Comparison of ENCODE assay signal across 10 cellular contexts in the genomic region with DNA sequence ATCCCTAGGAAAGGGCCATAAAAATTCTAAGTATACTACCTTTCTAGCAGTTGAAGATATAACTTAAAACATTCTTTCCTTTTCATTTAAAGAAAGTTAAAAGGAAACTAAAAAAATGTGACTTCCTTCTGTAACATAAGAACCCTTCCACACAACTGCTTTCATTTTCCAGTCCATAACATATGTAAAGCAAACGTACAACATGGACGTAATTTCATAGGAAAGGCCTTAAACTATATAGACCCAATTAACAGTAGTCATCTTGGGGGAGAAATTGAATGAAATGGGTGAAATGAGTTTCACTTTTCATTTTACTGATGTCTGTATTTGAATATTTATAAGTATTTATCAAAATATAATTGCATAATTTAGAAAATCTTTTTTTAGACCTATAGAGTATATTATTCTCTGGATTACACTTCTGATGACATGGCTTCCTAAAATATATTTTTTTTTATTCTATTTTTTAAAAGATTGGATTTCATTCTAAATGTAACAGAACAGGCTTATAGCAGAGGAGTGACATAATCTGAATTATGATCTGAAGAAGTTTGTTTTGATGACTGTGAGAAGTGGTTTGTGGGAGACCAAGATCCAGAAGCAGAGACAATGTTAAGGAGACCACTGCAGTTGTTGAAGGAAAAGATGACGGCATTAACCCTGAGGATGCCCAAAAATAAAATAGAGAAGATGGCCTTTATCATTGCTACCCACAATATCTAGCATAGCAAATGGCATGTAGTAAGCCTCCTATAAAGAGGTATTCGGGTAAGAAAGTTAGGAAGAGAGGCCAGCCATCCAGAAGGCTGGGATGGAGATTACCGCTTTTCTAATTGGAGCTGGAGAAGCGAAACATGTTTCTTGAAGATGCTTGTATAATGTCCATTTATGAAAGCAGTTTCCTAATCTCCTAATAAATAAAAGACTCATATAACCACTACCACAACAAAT.
DNase-seq lines count a peak whose midpoint lies in the region; ATAC-seq and TF ChIP-seq lines count a peak whose summit lies in the region.
"Had no signal": no experiment of that assay in that cellular context is flagged by ENCODE, and none has a peak within 500 bp of the region (broad histone marks: within the 10 kb centered on the region; RNA-seq: fewer than 3 reads in every experiment).

No MANE protein-coding gene starts in this region.

- H3K27me3 Mint-ChIP-seq in activated T-cell treated with anti-CD3 and anti-CD28 coated beads, Interleukin-2, amount 50 U/mL, for 72 hours (ENCODE audit: low read depth), result no peaks in the 10 kb centered on the region
- peaks cover 21% of the 10 kb centered on the region for H3K27me3 Mint-ChIP-seq in activated T-helper 2 cell treated with anti-CD3 and anti-CD28 coated beads, Interferon-gamma antibody, Interleukin-2, Interleukin-4, amounts not matched to agents 10 μg/mL and 5 μg/mL and 100 μg/mL, durations not matched to agents 14 hours and 24 hours and 36 hours (ENCODE audit: low read depth)
- no peaks in the 10 kb centered on the region for H3K27me3 Mint-ChIP-seq in type B pancreatic cell

- no peak for DNase-seq in activated T-cell treated with anti-CD3 and anti-CD28 coated beads, Interleukin-2, amount 50 U/mL, for 72 hours
- DNase-seq in activated T-cell treated with anti-CD3 and anti-CD28 coated beads for 4 hours (no peak), thoracic aorta (ENCODE audit: low spot score) (no peak), type B pancreatic cell (ENCODE audit: extremely low spot score, unreplicated experiment) (no peak), thyroid gland (no peak), NCI-H1930 (lab: John Stamatoyannopoulos, UW) (no peak)
- no peak for DNase-seq in activated T-helper 2 cell treated with anti-CD3 and anti-CD28 coated beads, Interferon-gamma antibody, Interleukin-2, Interleukin-4, amounts not matched to agents 10 μg/mL and 5 μg/mL and 100 μg/mL, durations not matched to agents 14 hours and 24 hours and 36 hours (ENCODE audit: low spot score)
- DNase-seq: SW 1271 had no signal

- H3K4me3 ChIP-seq in thoracic aorta (peak overlapping the region; percentile 45), thyroid gland (replicated peaks in 1 of 3) (no peak overlapping the region)
- H3K4me3 ChIP-seq: BLaER1 had no signal

- H3K27me3 ChIP-seq in thoracic aorta (replicated peaks; ENCODE audit: insufficient read depth) (no peaks in the 10 kb centered on the region), thyroid gland (no peaks in the 10 kb centered on the region)
- H3K27me3 ChIP-seq: BLaER1 had no signal

- H3K9me3 ChIP-seq in thoracic aorta, result no peaks in the 10 kb centered on the region
- no peaks in the 10 kb centered on the region for H3K9me3 ChIP-seq in thyroid gland
- H3K9me3 ChIP-seq: BLaER1 had no signal

- ATAC-seq in activated T-cell treated with anti-CD3 and anti-CD28 coated beads, Interleukin-2, amount 50 U/mL, for 72 hours (replicated peaks in 1 of 2), result peak; percentile 47 to 51
- peak; percentile 48 for ATAC-seq in HG03025 (IDR thresholded peaks at IDR 0.05; ENCODE audit: low FRiP score, unreplicated experiment)
- no peak for ATAC-seq in thoracic aorta (ENCODE audit: insufficient number of reproducible peaks, low FRiP score, low read depth)

- no peak for TF ChIP-seq POLR2A in thyroid gland (IDR thresholded peaks at IDR 0.05)

- H3K36me3 ChIP-seq in thoracic aorta (no peaks in the 10 kb centered on the region), thyroid gland (no peaks in the 10 kb centered on the region)
- H3K36me3 ChIP-seq: BLaER1 had no signal

- peaks cover 2 to 9% of the 10 kb centered on the region in 2 donors for H3K36me3 Mint-ChIP-seq in activated T-cell treated with anti-CD3 and anti-CD28 coated beads, Interleukin-2, amount 50 U/mL, for 72 hours (ENCODE audit: insufficient read depth in 2 of 2)
- H3K36me3 Mint-ChIP-seq in activated T-helper 2 cell treated with anti-CD3 and anti-CD28 coated beads, Interferon-gamma antibody, Interleukin-2, Interleukin-4, amounts not matched to agents 10 μg/mL and 5 μg/mL and 100 μg/mL, durations not matched to agents 14 hours and 24 hours and 36 hours (ENCODE audit: low read depth), result no peaks in the 10 kb centered on the region
- peaks cover 16% of the 10 kb centered on the region for H3K36me3 Mint-ChIP-seq in type B pancreatic cell

- TF ChIP-seq CTCF in thoracic aorta (IDR thresholded peaks at IDR 0.05) (no peak), type B pancreatic cell (conservative IDR thresholded peaks at IDR 0.05) (no peak), thyroid gland (IDR thresholded peaks at IDR 0.05) (no peak)

- 90% methylated on average over 6 of the region's 6 CpGs for WGBS in thyroid gland, 2 donors

- peak overlapping the region; percentile 23 to 37 for H3K4me3 Mint-ChIP-seq in activated T-cell treated with anti-CD3 and anti-CD28 coated beads, Interleukin-2, amount 50 U/mL, for 72 hours
- peak overlapping the region; percentile 46 for H3K4me3 Mint-ChIP-seq in activated T-helper 2 cell treated with anti-CD3 and anti-CD28 coated beads, Interferon-gamma antibody, Interleukin-2, Interleukin-4, amounts not matched to agents 10 μg/mL and 5 μg/mL and 100 μg/mL, durations not matched to agents 14 hours and 24 hours and 36 hours (ENCODE audit: low read depth)
- no peak overlapping the region for H3K4me3 Mint-ChIP-seq in type B pancreatic cell

- no peaks in the 10 kb centered on the region for H3K4me1 ChIP-seq in thoracic aorta (ENCODE audit: control insufficient read depth in 1 of 2, low read depth in 2 of 2)
- no peaks in the 10 kb centered on the region for H3K4me1 ChIP-seq in thyroid gland
- H3K4me1 ChIP-seq: BLaER1 had no signal

- H3K27ac ChIP-seq in thoracic aorta, result no peak overlapping the region
- no peak overlapping the region for H3K27ac ChIP-seq in thyroid gland
- H3K27ac ChIP-seq: BLaER1 had no signal

- intact Hi-C loops in activated T-helper 2 cell treated with anti-CD3 and anti-CD28 coated beads, Interferon-gamma antibody, Interleukin-2, Interleukin-4, amounts not matched to agents 10 μg/mL and 5 μg/mL and 100 μg/mL, durations not matched to agents 14 hours and 24 hours and 36 hours (cut with micrococcal nuclease), result loop anchor here (1.0 to 10.0 kb wide), 3 partner anchors 8 to 363 kb away; no protein-coding TSS in a partner anchor
- intact Hi-C loops in thyroid gland (cut with DNase I), result no loop called here

- H3K27ac Mint-ChIP-seq in activated T-cell treated with anti-CD3 and anti-CD28 coated beads, Interleukin-2, amount 50 U/mL, for 72 hours, result peak overlapping the region; percentile 78
- H3K27ac Mint-ChIP-seq in activated T-helper 2 cell treated with anti-CD3 and anti-CD28 coated beads, Interferon-gamma antibody, Interleukin-2, Interleukin-4, amounts not matched to agents 10 μg/mL and 5 μg/mL and 100 μg/mL, durations not matched to agents 14 hours and 24 hours and 36 hours, result no peak overlapping the region
- no peak overlapping the region for H3K27ac Mint-ChIP-seq in type B pancreatic cell

- peaks cover 5 to 6% of the 10 kb centered on the region in 2 donors for H3K9me3 Mint-ChIP-seq in activated T-cell treated with anti-CD3 and anti-CD28 coated beads, Interleukin-2, amount 50 U/mL, for 72 hours
- no peaks in the 10 kb centered on the region for H3K9me3 Mint-ChIP-seq in activated T-helper 2 cell treated with anti-CD3 and anti-CD28 coated beads, Interferon-gamma antibody, Interleukin-2, Interleukin-4, amounts not matched to agents 10 μg/mL and 5 μg/mL and 100 μg/mL, durations not matched to agents 14 hours and 24 hours and 36 hours
- peaks cover 5% of the 10 kb centered on the region for H3K9me3 Mint-ChIP-seq in type B pancreatic cell

- peaks cover 29% of the 10 kb centered on the region for H3K4me1 Mint-ChIP-seq in activated T-cell treated with anti-CD3 and anti-CD28 coated beads, Interleukin-2, amount 50 U/mL, for 72 hours (ENCODE audit: low read depth)
- H3K4me1 Mint-ChIP-seq in activated T-helper 2 cell treated with anti-CD3 and anti-CD28 coated beads, Interferon-gamma antibody, Interleukin-2, Interleukin-4, amounts not matched to agents 10 μg/mL and 5 μg/mL and 100 μg/mL, durations not matched to agents 14 hours and 24 hours and 36 hours (ENCODE audit: low read depth), result peaks cover 18% of the 10 kb centered on the region
- H3K4me1 Mint-ChIP-seq in type B pancreatic cell (ENCODE audit: unreplicated experiment), result no peaks in the 10 kb centered on the region
